Comparison of ENCODE assay signal across 1 cellular context in the genomic region with DNA sequence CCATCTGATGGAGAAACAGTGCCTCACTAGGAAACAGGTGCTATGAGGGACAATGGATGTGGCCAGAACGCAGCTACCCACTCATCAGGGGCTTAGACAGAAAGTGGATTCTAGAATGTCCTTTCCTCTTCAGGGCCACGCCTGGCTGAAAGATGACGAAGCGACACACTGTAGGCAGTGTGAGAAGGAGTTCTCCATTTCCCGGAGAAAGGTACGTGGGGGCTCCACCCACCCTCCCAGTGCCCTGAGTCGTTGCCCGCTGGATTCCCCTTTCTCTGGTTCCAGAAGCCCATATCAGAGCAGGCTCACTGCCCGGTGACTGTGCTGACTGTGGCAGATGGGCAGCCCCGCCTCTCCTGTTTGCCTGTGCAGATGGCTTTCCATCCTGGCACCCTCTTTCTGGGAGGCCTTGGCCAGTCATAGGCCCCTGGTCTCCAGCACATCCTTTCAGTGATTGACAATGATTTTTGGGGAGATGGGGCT.
TF ChIP-seq lines count a peak whose summit lies in the region.

No MANE protein-coding gene starts in this region.

TF ChIP-seq in IMR-90, 13 proteins besides CTCF, POLR2A, EP300 and RAD21 (continued from another document):
- TF ChIP-seq, protein P1, sequence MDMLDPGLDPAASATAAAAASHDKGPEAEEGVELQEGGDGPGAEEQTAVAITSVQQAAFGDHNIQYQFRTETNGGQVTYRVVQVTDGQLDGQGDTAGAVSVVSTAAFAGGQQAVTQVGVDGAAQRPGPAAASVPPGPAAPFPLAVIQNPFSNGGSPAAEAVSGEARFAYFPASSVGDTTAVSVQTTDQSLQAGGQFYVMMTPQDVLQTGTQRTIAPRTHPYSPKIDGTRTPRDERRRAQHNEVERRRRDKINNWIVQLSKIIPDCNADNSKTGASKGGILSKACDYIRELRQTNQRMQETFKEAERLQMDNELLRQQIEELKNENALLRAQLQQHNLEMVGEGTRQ (IDR thresholded peaks at IDR 0.05; ENCODE audit: low read depth, low read length), result no peak
- TF ChIP-seq, protein P2, sequence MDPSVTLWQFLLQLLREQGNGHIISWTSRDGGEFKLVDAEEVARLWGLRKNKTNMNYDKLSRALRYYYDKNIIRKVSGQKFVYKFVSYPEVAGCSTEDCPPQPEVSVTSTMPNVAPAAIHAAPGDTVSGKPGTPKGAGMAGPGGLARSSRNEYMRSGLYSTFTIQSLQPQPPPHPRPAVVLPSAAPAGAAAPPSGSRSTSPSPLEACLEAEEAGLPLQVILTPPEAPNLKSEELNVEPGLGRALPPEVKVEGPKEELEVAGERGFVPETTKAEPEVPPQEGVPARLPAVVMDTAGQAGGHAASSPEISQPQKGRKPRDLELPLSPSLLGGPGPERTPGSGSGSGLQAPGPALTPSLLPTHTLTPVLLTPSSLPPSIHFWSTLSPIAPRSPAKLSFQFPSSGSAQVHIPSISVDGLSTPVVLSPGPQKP (IDR thresholded peaks at IDR 0.05; ENCODE audit: borderline replicate concordance, low read depth, low read length), result no peak
- no peak for TF ChIP-seq MXI1 (IDR thresholded peaks at IDR 0.05; ENCODE audit: borderline replicate concordance, low read depth, low read length)
- no peak for TF ChIP-seq CEBPB (IDR thresholded peaks at IDR 0.05; ENCODE audit: low read depth, low read length)
- no peak for TF ChIP-seq CHD1 (IDR thresholded peaks at IDR 0.05; ENCODE audit: low read depth, low read length)
